19 cellular contexts compared by ENCODE assay signal in genomic region chr20:58811334-58811733, GRCh38. TPM values are rescaled to one million over a fixed set of nuclear protein-coding genes. Genes with fewer than 3 reads are reported as not detected.
DNase-seq lines count a peak whose midpoint lies in the region; ATAC-seq, FAIRE-seq and TF ChIP-seq lines count a peak whose summit lies in the region.
"Had no signal": no experiment of that assay in that cellular context is flagged by ENCODE, and none has a peak within 500 bp of the region (broad histone marks: within the 10 kb centered on the region; RNA-seq: fewer than 3 reads in every experiment).

No MANE protein-coding gene starts in this region.

- DNase-seq in A549 (ENCODE audit: low read depth in 1 of 2, low spot score in 1 of 2) (no peak), COLO829 (ENCODE audit: low spot score) (peak; percentile 42), fibroblast of mammary gland (ENCODE audit: low read depth) (peak; percentile 3), osteoblast (ENCODE audit: insufficient read length, low spot score, missing footprints) (peak; percentile 38), OCI-M2 (lab: John Stamatoyannopoulos, UW; ENCODE audit: unreplicated experiment) (no peak)
- DNase-seq in stimulated activated naive CD8-positive, alpha-beta T cell treated with anti-CD3 and anti-CD28 coated beads, Interleukin-15, amount 100 ng/mL, for 72 hours = no peak
- no peak for DNase-seq in activated naive CD4-positive, alpha-beta T cell treated with Interleukin-2 at 50 U/mL for 16 hours
- DNase-seq: 8988T; ACHN; BE2C; Calu3; CD4-positive, alpha-beta memory T cell; DMS79 treated with DMSO at 0.1 percent for 48 hours; H9 had no signal

- FAIRE-seq in A549 (lab: Jason Lieb, UNC) = no peak
- FAIRE-seq: GM12878, H1 had no signal

- TF ChIP-seq EP300 in A549 (IDR thresholded peaks at IDR 0.05) = no peak

- no peaks in the 10 kb centered on the region for H3K9me3 ChIP-seq in A549
- no peaks in the 10 kb centered on the region for H3K9me3 ChIP-seq in osteoblast (ENCODE audit: low read depth, low read length)
- H3K9me3 ChIP-seq: BE2C had no signal

- POLR2A ChIA-PET in A549 (lab: Yijun Ruan, JAX) = no interaction called here

- no peak for ATAC-seq in A549
- no peak for ATAC-seq in stimulated activated naive CD8-positive, alpha-beta T cell treated with anti-CD3 and anti-CD28 coated beads, Interleukin-15, amount 100 ng/mL, for 72 hours
- ATAC-seq: GM12878 had no signal

- peaks cover 26% of the 10 kb centered on the region for H3K27me3 ChIP-seq in osteoblast (ENCODE audit: insufficient read depth, low read length)
- H3K27me3 ChIP-seq: BE2C had no signal

- no peaks in the 10 kb centered on the region for H4K20me1 ChIP-seq in osteoblast (ENCODE audit: insufficient read depth, low read length)

- 68% methylated on average over 13 of the region's 13 CpGs for WGBS in A549 (ENCODE audit: missing lambda C conversion rate)

- no peak for TF ChIP-seq RAD21 in A549 (conservative IDR thresholded peaks at IDR 0.05 in 1 of 2, IDR thresholded peaks at IDR 0.05 in 1 of 2)

- TF ChIP-seq POLR2A in A549 (IDR thresholded peaks at IDR 0.05; ENCODE audit: low read length) = no peak

- H3K79me2 ChIP-seq in osteoblast (ENCODE audit: insufficient read depth, low read length) = no peaks in the 10 kb centered on the region

- no peak overlapping the region for H3K27ac ChIP-seq in A549
- H3K27ac ChIP-seq in osteoblast (ENCODE audit: low read depth, low read length) = no peak overlapping the region

- H3K4me1 Mint-ChIP-seq in stimulated activated naive CD8-positive, alpha-beta T cell treated with anti-CD3 and anti-CD28 coated beads, Interleukin-15, amount 100 ng/mL, for 72 hours = peaks cover 25% of the 10 kb centered on the region
- H3K4me1 Mint-ChIP-seq: CD14-positive monocyte had no signal

- no peak for TF ChIP-seq CTCF in A549 (IDR thresholded peaks at IDR 0.05)
- no peak for TF ChIP-seq CTCF in fibroblast of mammary gland (conservative IDR thresholded peaks at IDR 0.05; ENCODE audit: control insufficient read depth, insufficient read depth, low read depth, low read length)
- no peak for TF ChIP-seq CTCF in osteoblast (IDR thresholded peaks at IDR 0.05; ENCODE audit: extremely low read depth, low read depth, low read length)

- CTCF ChIA-PET in A549 (lab: Yijun Ruan, JAX) = no interaction called here

- no peaks in the 10 kb centered on the region for H3K9me3 Mint-ChIP-seq in stimulated activated naive CD8-positive, alpha-beta T cell treated with anti-CD3 and anti-CD28 coated beads, Interleukin-15, amount 100 ng/mL, for 72 hours
- H3K9me3 Mint-ChIP-seq: CD4-positive, alpha-beta memory T cell had no signal

- no peaks in the 10 kb centered on the region for H3K36me3 ChIP-seq in osteoblast (ENCODE audit: insufficient read depth, low read length)
- H3K36me3 ChIP-seq: BE2C had no signal

- no peak overlapping the region for H3K27ac Mint-ChIP-seq in stimulated activated naive CD8-positive, alpha-beta T cell treated with anti-CD3 and anti-CD28 coated beads, Interleukin-15, amount 100 ng/mL, for 72 hours
- H3K27ac Mint-ChIP-seq: CD14-positive monocyte; CD4-positive, alpha-beta memory T cell had no signal

- no peak overlapping the region for H2AFZ ChIP-seq in osteoblast (ENCODE audit: low read length)

- H3K4me3 ChIP-seq in A549 (no peak overlapping the region), fibroblast of mammary gland (ENCODE audit: control insufficient read depth, low read depth, low read length) (no peak overlapping the region), osteoblast (ENCODE audit: insufficient read depth, low read length) (no peak overlapping the region)
- H3K4me3 ChIP-seq: GM12878 had no signal

- peaks cover 92% of the 10 kb centered on the region for H3K27me3 Mint-ChIP-seq in stimulated activated naive CD8-positive, alpha-beta T cell treated with anti-CD3 and anti-CD28 coated beads, Interleukin-15, amount 100 ng/mL, for 72 hours

- H3K4me1 ChIP-seq in A549 (no peaks in the 10 kb centered on the region), osteoblast (ENCODE audit: insufficient read depth, low read length) (peaks cover 10% of the 10 kb centered on the region)
- H3K4me1 ChIP-seq: BE2C had no signal

- no peak overlapping the region for H3K4me2 ChIP-seq in A549
- no peak overlapping the region for H3K4me2 ChIP-seq in osteoblast (ENCODE audit: insufficient read depth, low read length)

- no peak overlapping the region for H3K4me3 Mint-ChIP-seq in stimulated activated naive CD8-positive, alpha-beta T cell treated with anti-CD3 and anti-CD28 coated beads, Interleukin-15, amount 100 ng/mL, for 72 hours
- H3K4me3 Mint-ChIP-seq: CD14-positive monocyte; CD4-positive, alpha-beta memory T cell; H9 had no signal

TF ChIP-seq in A549, 52 proteins besides CTCF, POLR2A, EP300 and RAD21:
- TF ChIP-seq SREBF2 (IDR thresholded peaks at IDR 0.05) (no peak), KDM5A (IDR thresholded peaks at IDR 0.05) (no peak), ZFP36 (IDR thresholded peaks at IDR 0.05; ENCODE audit: borderline replicate concordance, partially characterized antibody) (no peak), CEBPB (IDR thresholded peaks at IDR 0.05) (no peak), NPAS2 (CRISPR knock-in tag; IDR thresholded peaks at IDR 0.05; ENCODE audit: borderline replicate concordance) (no peak), BHLHE40 (IDR thresholded peaks at IDR 0.05; ENCODE audit: low read depth, low read length) (no peak), MAFK (IDR thresholded peaks at IDR 0.05; ENCODE audit: partially characterized antibody) (peak; percentile 13), CHD2 (IDR thresholded peaks at IDR 0.05; ENCODE audit: low read length, partially characterized antibody) (no peak)
TF ChIP-seq in A549: peak in this region for 1.

RNA-seq across cellular contexts. Expression of gene GNAS-AS1, which starts 39.4 kb away (rescaled TPM):
- polyA plus RNA-seq in A549 (2011; rRNA removed) (not detected in 2 replicates), A549 (2017; fragmentation: RNase III; extraction: RNeasy Plus Mini Kit Qiagen cat#74134 plus additional on column Dnase treatment) (not detected in 3 replicates)
- polyA plus RNA-seq in A549 (2012; cell fraction: cytosol; rRNA removed) = not detected in 2 replicates
- polyA plus RNA-seq in A549 (2012; cell fraction: nucleus; rRNA removed) = not detected in 2 replicates
- not detected in 2 replicates for polyA minus RNA-seq in A549 (2011; rRNA and poly(A)+ RNA removed)
- 0.72 and 1.5 TPM in 2 replicates for total RNA-seq in osteoblast
- total RNA-seq: G401, HT-29 had no signal
- polyA plus RNA-seq: CD14-positive monocyte; CD4-positive, alpha-beta memory T cell had no signal

RNA-seq across cellular contexts. Expression of gene GNAS, which starts 41.2 kb away (rescaled TPM):
- polyA plus RNA-seq in A549 (2011; rRNA removed) (534 and 738 TPM in 2 replicates), A549 (2017; fragmentation: RNase III; extraction: RNeasy Plus Mini Kit Qiagen cat#74134 plus additional on column Dnase treatment) (507 to 621 TPM (median 600 TPM) in 3 replicates)
- 1,323 and 1,403 TPM in 2 replicates for polyA plus RNA-seq in A549 (2012; cell fraction: cytosol; rRNA removed)
- polyA plus RNA-seq in A549 (2012; cell fraction: nucleus; rRNA removed) = 944 and 1,281 TPM in 2 replicates
- polyA minus RNA-seq in A549 (2011; rRNA and poly(A)+ RNA removed) = 1,221 and 1,341 TPM in 2 replicates
- 366 and 374 TPM in 2 replicates for total RNA-seq in osteoblast

Comparison
In these comparisons a context has a peak if more than half of its experiments do, and no peak if none do; other contexts are left out.
1. DNase-seq: peak in COLO829 (single experiment), fibroblast of mammary gland (single experiment) and osteoblast (single experiment); none in A549 (0 of 2), stimulated activated naive CD8-positive, alpha-beta T cell treated with anti-CD3 and anti-CD28 coated beads, Interleukin-15, amount 100 ng/mL, for 72 hours (0 of 2), OCI-M2 (single experiment) and activated naive CD4-positive, alpha-beta T cell treated with Interleukin-2 at 50 U/mL for 16 hours (single experiment).